Comparison of ENCODE assay signal across 1 cellular context in the genomic region with DNA sequence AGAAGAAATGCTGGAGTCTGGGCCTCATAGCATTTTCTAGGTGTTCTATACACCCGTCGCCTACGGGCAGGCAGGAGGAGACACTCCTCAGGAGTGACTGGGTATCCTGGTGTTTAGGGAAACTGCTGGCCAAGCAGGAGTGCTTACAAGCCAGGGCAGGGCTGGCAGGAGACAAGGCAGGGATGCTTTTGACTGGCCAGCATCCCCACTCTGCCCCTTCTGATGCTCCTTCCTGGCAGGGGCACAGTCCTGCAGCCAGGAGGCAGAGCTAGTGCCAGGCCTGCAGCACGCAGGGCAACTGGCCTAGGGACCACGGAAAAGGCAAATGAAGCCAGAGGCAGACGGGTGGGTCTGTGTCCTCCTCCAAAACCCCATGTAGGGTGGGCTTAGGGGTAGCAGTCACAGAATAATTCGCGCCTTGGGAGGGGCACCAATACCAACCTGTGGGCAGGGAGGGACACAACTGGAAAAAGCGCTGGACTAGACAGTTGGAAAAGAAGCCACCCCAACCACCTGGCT.
TF ChIP-seq lines count a peak whose summit lies in the region.

No MANE protein-coding gene starts in this region.

TF ChIP-seq in WTC11, 78 proteins besides CTCF, POLR2A, EP300 and RAD21 (continued from another document):
- TF ChIP-seq, protein P1, sequence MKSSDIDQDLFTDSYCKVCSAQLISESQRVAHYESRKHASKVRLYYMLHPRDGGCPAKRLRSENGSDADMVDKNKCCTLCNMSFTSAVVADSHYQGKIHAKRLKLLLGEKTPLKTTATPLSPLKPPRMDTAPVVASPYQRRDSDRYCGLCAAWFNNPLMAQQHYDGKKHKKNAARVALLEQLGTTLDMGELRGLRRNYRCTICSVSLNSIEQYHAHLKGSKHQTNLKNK (CRISPR knock-in tag; IDR thresholded peaks at IDR 0.05), result no peak
- no peak for TF ChIP-seq PRRX2 (CRISPR knock-in tag; IDR thresholded peaks at IDR 0.05)
- TF ChIP-seq, protein P2, sequence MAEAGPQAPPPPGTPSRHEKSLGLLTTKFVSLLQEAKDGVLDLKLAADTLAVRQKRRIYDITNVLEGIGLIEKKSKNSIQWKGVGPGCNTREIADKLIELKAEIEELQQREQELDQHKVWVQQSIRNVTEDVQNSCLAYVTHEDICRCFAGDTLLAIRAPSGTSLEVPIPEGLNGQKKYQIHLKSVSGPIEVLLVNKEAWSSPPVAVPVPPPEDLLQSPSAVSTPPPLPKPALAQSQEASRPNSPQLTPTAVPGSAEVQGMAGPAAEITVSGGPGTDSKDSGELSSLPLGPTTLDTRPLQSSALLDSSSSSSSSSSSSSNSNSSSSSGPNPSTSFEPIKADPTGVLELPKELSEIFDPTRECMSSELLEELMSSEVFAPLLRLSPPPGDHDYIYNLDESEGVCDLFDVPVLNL (CRISPR knock-in tag; IDR thresholded peaks at IDR 0.05; ENCODE audit: borderline replicate concordance, low read depth), result no peak
- TF ChIP-seq, protein P3, sequence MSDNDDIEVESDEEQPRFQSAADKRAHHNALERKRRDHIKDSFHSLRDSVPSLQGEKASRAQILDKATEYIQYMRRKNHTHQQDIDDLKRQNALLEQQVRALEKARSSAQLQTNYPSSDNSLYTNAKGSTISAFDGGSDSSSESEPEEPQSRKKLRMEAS (CRISPR knock-in tag; IDR thresholded peaks at IDR 0.05), result no peak
- TF ChIP-seq, protein P4, sequence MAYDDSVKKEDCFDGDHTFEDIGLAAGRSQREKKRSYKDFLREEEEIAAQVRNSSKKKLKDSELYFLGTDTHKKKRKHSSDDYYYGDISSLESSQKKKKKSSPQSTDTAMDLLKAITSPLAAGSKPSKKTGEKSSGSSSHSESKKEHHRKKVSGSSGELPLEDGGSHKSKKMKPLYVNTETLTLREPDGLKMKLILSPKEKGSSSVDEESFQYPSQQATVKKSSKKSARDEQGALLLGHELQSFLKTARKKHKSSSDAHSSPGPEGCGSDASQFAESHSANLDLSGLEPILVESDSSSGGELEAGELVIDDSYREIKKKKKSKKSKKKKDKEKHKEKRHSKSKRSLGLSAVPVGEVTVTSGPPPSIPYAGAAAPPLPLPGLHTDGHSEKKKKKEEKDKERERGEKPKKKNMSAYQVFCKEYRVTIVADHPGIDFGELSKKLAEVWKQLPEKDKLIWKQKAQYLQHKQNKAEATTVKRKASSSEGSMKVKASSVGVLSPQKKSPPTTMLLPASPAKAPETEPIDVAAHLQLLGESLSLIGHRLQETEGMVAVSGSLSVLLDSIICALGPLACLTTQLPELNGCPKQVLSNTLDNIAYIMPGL (CRISPR knock-in tag; IDR thresholded peaks at IDR 0.05), result no peak
- TF ChIP-seq, protein P5, sequence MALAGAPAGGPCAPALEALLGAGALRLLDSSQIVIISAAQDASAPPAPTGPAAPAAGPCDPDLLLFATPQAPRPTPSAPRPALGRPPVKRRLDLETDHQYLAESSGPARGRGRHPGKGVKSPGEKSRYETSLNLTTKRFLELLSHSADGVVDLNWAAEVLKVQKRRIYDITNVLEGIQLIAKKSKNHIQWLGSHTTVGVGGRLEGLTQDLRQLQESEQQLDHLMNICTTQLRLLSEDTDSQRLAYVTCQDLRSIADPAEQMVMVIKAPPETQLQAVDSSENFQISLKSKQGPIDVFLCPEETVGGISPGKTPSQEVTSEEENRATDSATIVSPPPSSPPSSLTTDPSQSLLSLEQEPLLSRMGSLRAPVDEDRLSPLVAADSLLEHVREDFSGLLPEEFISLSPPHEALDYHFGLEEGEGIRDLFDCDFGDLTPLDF (CRISPR knock-in tag; IDR thresholded peaks at IDR 0.05), result no peak
- TF ChIP-seq, protein P6, sequence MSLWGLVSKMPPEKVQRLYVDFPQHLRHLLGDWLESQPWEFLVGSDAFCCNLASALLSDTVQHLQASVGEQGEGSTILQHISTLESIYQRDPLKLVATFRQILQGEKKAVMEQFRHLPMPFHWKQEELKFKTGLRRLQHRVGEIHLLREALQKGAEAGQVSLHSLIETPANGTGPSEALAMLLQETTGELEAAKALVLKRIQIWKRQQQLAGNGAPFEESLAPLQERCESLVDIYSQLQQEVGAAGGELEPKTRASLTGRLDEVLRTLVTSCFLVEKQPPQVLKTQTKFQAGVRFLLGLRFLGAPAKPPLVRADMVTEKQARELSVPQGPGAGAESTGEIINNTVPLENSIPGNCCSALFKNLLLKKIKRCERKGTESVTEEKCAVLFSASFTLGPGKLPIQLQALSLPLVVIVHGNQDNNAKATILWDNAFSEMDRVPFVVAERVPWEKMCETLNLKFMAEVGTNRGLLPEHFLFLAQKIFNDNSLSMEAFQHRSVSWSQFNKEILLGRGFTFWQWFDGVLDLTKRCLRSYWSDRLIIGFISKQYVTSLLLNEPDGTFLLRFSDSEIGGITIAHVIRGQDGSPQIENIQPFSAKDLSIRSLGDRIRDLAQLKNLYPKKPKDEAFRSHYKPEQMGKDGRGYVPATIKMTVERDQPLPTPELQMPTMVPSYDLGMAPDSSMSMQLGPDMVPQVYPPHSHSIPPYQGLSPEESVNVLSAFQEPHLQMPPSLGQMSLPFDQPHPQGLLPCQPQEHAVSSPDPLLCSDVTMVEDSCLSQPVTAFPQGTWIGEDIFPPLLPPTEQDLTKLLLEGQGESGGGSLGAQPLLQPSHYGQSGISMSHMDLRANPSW (CRISPR knock-in tag; conservative IDR thresholded peaks at IDR 0.05; ENCODE audit: low read depth), result no peak
- TF ChIP-seq TP53 (CRISPR knock-in tag; IDR thresholded peaks at IDR 0.05), result no peak
TF ChIP-seq in WTC11: peak in this region for 0.
